Comparison of ENCODE assay signal across 18 cellular contexts in genomic region chr15:77676569-77677375, GRCh38. TPM values are rescaled to one million over a fixed set of nuclear protein-coding genes. Genes with fewer than 3 reads are reported as not detected.
"Had no signal": no experiment of that assay in that cellular context is flagged by ENCODE, and none has a peak within 500 bp of the region (broad histone marks: within the 10 kb centered on the region; RNA-seq: fewer than 3 reads in every experiment).

No MANE protein-coding gene starts in this region.

- FAIRE-seq: colon had no signal

- H3K4me1 ChIP-seq: gastrocnemius medialis, left lung, lower lobe of right lung, sigmoid colon, testis, tibial nerve had no signal

- H3K36me3 ChIP-seq: esophagus muscularis mucosa, gastrocnemius medialis, left lung, lower lobe of right lung, sigmoid colon, tibial nerve had no signal

- ATAC-seq: effector memory CD8-positive, alpha-beta T cell; gastrocnemius medialis; left lung; natural killer cell had no signal

- H3K9me3 ChIP-seq: gastrocnemius medialis, left lung, lower lobe of right lung, sigmoid colon, testis had no signal

- H3K27ac ChIP-seq: epithelial cell of prostate, esophagus muscularis mucosa, gastrocnemius medialis, left lung, lower lobe of right lung, sigmoid colon, skin epidermis, testis, tibial nerve had no signal

- H3K27me3 ChIP-seq: testis had no signal

- DNase-seq: cerebellar nuclear complex; effector memory CD8-positive, alpha-beta T cell; gastrocnemius medialis; islet precursor cell; left lung; lower lobe of right lung; natural killer cell; sigmoid colon; stimulated activated CD4-positive, alpha-beta T cell treated with anti-CD3 and anti-CD28 coated beads, Interleukin-2, amount 100 ng/mL, for 24 hours; testis had no signal

- H3K4me3 ChIP-seq: esophagus muscularis mucosa, gastrocnemius medialis, left lung, lower lobe of right lung, sigmoid colon, skin epidermis, testis, tibial nerve had no signal

RNA-seq across cellular contexts. Expression of gene LINGO1, which starts 44.1 kb away (rescaled TPM):
- total RNA-seq: fibroblast of villous mesenchyme, myocyte, natural killer cell, pulmonary artery endothelial cell had no signal
